In the genomic region with DNA sequence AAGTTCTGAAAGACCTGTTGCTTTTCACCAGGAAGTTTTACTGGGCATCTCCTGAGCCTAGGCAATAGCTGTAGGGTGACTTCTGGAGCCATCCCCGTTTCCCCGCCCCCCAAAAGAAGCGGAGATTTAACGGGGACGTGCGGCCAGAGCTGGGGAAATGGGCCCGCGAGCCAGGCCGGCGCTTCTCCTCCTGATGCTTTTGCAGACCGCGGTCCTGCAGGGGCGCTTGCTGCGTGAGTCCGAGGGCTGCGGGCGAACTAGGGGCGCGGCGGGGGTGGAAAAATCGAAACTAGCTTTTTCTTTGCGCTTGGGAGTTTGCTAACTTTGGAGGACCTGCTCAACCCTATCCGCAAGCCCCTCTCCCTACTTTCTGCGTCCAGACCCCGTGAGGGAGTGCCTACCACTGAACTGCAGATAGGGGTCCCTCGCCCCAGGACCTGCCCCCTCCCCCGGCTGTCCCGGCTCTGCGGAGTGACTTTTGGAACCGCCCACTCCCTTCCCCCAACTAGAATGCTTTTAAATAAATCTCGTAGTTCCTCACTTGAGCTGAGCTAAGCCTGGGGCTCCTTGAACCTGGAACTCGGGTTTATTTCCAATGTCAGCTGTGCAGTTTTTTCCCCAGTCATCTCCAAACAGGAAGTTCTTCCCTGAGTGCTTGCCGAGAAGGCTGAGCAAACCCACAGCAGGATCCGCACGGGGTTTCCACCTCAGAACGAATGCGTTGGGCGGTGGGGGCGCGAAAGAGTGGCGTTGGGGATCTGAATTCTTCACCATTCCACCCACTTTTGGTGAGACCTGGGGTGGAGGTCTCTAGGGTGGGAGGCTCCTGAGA, we compare ENCODE assay signal across 8 cellular contexts. TPM values are rescaled to one million over a fixed set of nuclear protein-coding genes. Genes with fewer than 3 reads are reported as not detected.
DNase-seq lines count a peak whose midpoint lies in the region; ATAC-seq and TF ChIP-seq lines count a peak whose summit lies in the region.

A gene with protein sequence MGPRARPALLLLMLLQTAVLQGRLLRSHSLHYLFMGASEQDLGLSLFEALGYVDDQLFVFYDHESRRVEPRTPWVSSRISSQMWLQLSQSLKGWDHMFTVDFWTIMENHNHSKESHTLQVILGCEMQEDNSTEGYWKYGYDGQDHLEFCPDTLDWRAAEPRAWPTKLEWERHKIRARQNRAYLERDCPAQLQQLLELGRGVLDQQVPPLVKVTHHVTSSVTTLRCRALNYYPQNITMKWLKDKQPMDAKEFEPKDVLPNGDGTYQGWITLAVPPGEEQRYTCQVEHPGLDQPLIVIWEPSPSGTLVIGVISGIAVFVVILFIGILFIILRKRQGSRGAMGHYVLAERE (plus strand): TSS at position 146 of the 832 bp plus-strand sequence. CDS start 12 bp downstream, at position 158.

- in situ Hi-C loops in IMR-90 (cut with MboI; ENCODE audit: low sequenced_read_pairs) (no loop called here), endometrial microvascular endothelial cells (cut with HindIII; ENCODE audit: inconsistent ontology term, low pct_unique_long_range_greater_than_20kb, low sequenced_read_pairs) (no loop called here)

- peak within 1 kb of the TSS; percentile 80 for H2BK120ac ChIP-seq in IMR-90 (ENCODE audit: low read depth, low read length)
- H2BK120ac ChIP-seq in mesenchymal stem cell (ENCODE audit: low read depth, low read length) = peak within 1 kb of the TSS; percentile 83

- H3K9me3 Mint-ChIP-seq in Caco-2 (ENCODE audit: unreplicated experiment) = no peaks in the 10 kb centered on the region
- no peaks in the 10 kb centered on the region for H3K9me3 Mint-ChIP-seq in activated CD8-positive, alpha-beta T cell treated with anti-CD3 and anti-CD28 coated beads for 36 hours

- POLR2A ChIA-PET in Caco-2 (lab: Charles Lee) (interaction anchor here (0.8 to 1.0 kb wide), 3 partner anchors 10 to 66 kb away, joined by 3 to 7 read pairs (median 3); a partner anchor contains a TSS), IMR-90 (lab: Charles Lee; ENCODE audit: unreplicated experiment) (interaction anchor here (0.8 kb wide), 1 partner anchor 36 kb away, joined by 3 read pairs; a partner anchor contains a TSS)
- POLR2A ChIA-PET in activated CD8-positive, alpha-beta T cell treated with anti-CD3 and anti-CD28 coated beads for 36 hours (lab: Charles Lee) = interaction anchor here (0.7 to 3.0 kb wide), 12 partner anchors 10 to 118 kb away, joined by 3 to 20 read pairs (median 6); a partner anchor contains a TSS

- intact Hi-C loops in Caco-2 (cut with micrococcal nuclease; ENCODE audit: unreplicated experiment) = loop anchor here (1.0 kb wide), 2 partner anchors 10 to 21 kb away; no protein-coding TSS in a partner anchor
- intact Hi-C loops in IMR-90 (cut with micrococcal nuclease) = no loop called here
- intact Hi-C loops in activated CD8-positive, alpha-beta T cell treated with anti-CD3 and anti-CD28 coated beads for 36 hours (cut with micrococcal nuclease) = no loop called here

- peak within 1 kb of the TSS; percentile 86 for H4K5ac ChIP-seq in IMR-90 (ENCODE audit: low read depth, low read length)

- CTCF ChIA-PET in Caco-2 (lab: Charles Lee) = interaction anchor here (1.1 kb wide), 1 partner anchor 22 kb away, joined by 3 read pairs; no protein-coding TSS in a partner anchor
- CTCF ChIA-PET in IMR-90 (lab: Yijun Ruan, JAX) = interaction anchor here (0.6 to 2.2 kb wide), 6 partner anchors 10 to 31 kb away, joined by 3 to 9 read pairs (median 3); a partner anchor contains a TSS
- CTCF ChIA-PET in activated CD8-positive, alpha-beta T cell treated with anti-CD3 and anti-CD28 coated beads for 36 hours (lab: Charles Lee) = interaction anchor here (1.2 to 24.5 kb wide), 6 partner anchors 9 to 70 kb away, joined by 3 to 841 read pairs (median 6); a partner anchor contains a TSS

- peaks cover 12% of the 10 kb centered on the region for H3K9me1 ChIP-seq in IMR-90 (ENCODE audit: insufficient read depth, low read length)

- H2AK9ac ChIP-seq in IMR-90 (replicated peaks; ENCODE audit: low read depth, low read length, poor library complexity) = peak within 1 kb of the TSS; percentile 97

- no peak within 1 kb of the TSS for H2AK5ac ChIP-seq in IMR-90 (ENCODE audit: low read depth, low read length)
- peak within 1 kb of the TSS; percentile 75 for H2AK5ac ChIP-seq in mesenchymal stem cell (ENCODE audit: low read length, severe bottlenecking)

- H2AFZ ChIP-seq in IMR-90 (replicated peaks; ENCODE audit: low read length, poor library complexity) (peak within 1 kb of the TSS; percentile 93), mesenchymal stem cell (ENCODE audit: low read depth, low read length) (peak within 1 kb of the TSS; percentile 90)

- 1% methylated on average over 14 of the region's 41 CpGs; no CpG with 5 or more reads in 1 of the 2 experiments for WGBS in IMR-90 (ENCODE audit: extremely low coverage in 2 of 2, insufficient read length in 1 of 2), 2 experiments
- WGBS in mesenchymal stem cell = 11% methylated on average over 38 of the region's 41 CpGs

- H2BK5ac ChIP-seq in IMR-90 (ENCODE audit: low read depth, low read length, poor library complexity, severe bottlenecking) = peak within 1 kb of the TSS; percentile 76
- H2BK5ac ChIP-seq in mesenchymal stem cell (ENCODE audit: low read depth, low read length, poor library complexity, severe bottlenecking) = peak within 1 kb of the TSS; percentile 79

- ATAC-seq in IMR-90 (ENCODE audit: low read depth) = peak; percentile 86
- ATAC-seq in activated CD8-positive, alpha-beta T cell treated with anti-CD3 and anti-CD28 coated beads for 36 hours = peak; percentile 22
- no peak for ATAC-seq in GM18873 (IDR thresholded peaks at IDR 0.05; ENCODE audit: low FRiP score, unreplicated experiment)

- H3K4me3 ChIP-seq in Caco-2 (ENCODE audit: low read depth, low read length) (peak within 1 kb of the TSS; percentile 72), IMR-90 (ENCODE audit: insufficient read depth, low read depth, low read length) (peak within 1 kb of the TSS; percentile 71), mesenchymal stem cell (ENCODE audit: insufficient read depth in 1 of 2, low read depth in 1 of 2, low read length in 2 of 2) (peak within 1 kb of the TSS; percentile 64 to 84)

- H3K14ac ChIP-seq in IMR-90 (replicated peaks; ENCODE audit: low read depth, low read length) (peak within 1 kb of the TSS; percentile 91), mesenchymal stem cell (ENCODE audit: low read length in 2 of 2) (peak within 1 kb of the TSS in 1 of 2 experiments; percentile 90)

- peak within 1 kb of the TSS; percentile 88 for H3K4me3 Mint-ChIP-seq in Caco-2 (ENCODE audit: unreplicated experiment)
- peak within 1 kb of the TSS; percentile 74 for H3K4me3 Mint-ChIP-seq in activated CD8-positive, alpha-beta T cell treated with anti-CD3 and anti-CD28 coated beads for 36 hours

- no peaks in the 10 kb centered on the region for H4K20me1 ChIP-seq in IMR-90 (ENCODE audit: insufficient read depth, low read length)

- H2BK15ac ChIP-seq in IMR-90 (ENCODE audit: low read depth, low read length) (peak within 1 kb of the TSS; percentile 54; the same call in 2 of the 3 replicates), mesenchymal stem cell (ENCODE audit: low read depth, poor library complexity, severe bottlenecking) (peak within 1 kb of the TSS; percentile 17)

- peaks cover 12% of the 10 kb centered on the region for H3K36me3 Mint-ChIP-seq in Caco-2 (ENCODE audit: insufficient read depth, unreplicated experiment)
- no peaks in the 10 kb centered on the region for H3K36me3 Mint-ChIP-seq in activated CD8-positive, alpha-beta T cell treated with anti-CD3 and anti-CD28 coated beads for 36 hours (ENCODE audit: low read depth)

- peak within 1 kb of the TSS; percentile 96 for H3K23ac ChIP-seq in IMR-90 (ENCODE audit: low read depth, low read length)
- no peak within 1 kb of the TSS for H3K23ac ChIP-seq in mesenchymal stem cell (ENCODE audit: low read length in 2 of 2)

- H3K9me3 ChIP-seq in Caco-2 = peaks cover under 1% of the 10 kb centered on the region; the same call in 1 of the 2 replicates
- no peaks in the 10 kb centered on the region for H3K9me3 ChIP-seq in IMR-90 (ENCODE audit: control insufficient read depth, insufficient read depth, low read length)
- no peaks in the 10 kb centered on the region for H3K9me3 ChIP-seq in mesenchymal stem cell (ENCODE audit: control insufficient read depth, low read length)

- peak within 1 kb of the TSS; percentile 82 to 97 for H4K8ac ChIP-seq in IMR-90 (ENCODE audit: low read depth in 2 of 2, low read length in 2 of 2)
- peak within 1 kb of the TSS; percentile 95 for H4K8ac ChIP-seq in mesenchymal stem cell (ENCODE audit: low read length)

- TSS peak; percentile 62 for BruUV-seq in Caco-2 (replicated peaks; lab: Mats Ljungman, UMichigan)
- no TSS peak for BruUV-seq in IMR-90 (replicated peaks; lab: Mats Ljungman, UMichigan)

- H3K18ac ChIP-seq in IMR-90 (ENCODE audit: low read depth, low read length) (peak within 1 kb of the TSS; percentile 73), mesenchymal stem cell (ENCODE audit: low read depth in 1 of 2, low read length in 2 of 2) (peak within 1 kb of the TSS; percentile 71 to 87)

- H3K9ac ChIP-seq in IMR-90 (ENCODE audit: low read depth, low read length) (peak within 1 kb of the TSS; percentile 81), mesenchymal stem cell (ENCODE audit: low read length) (peak within 1 kb of the TSS; percentile 87)

- no peaks in the 10 kb centered on the region for H3K36me3 ChIP-seq in Caco-2 (ENCODE audit: control insufficient read depth, insufficient read depth, low read length)
- H3K36me3 ChIP-seq in IMR-90 (ENCODE audit: control insufficient read depth, insufficient read depth, low read length) = no peaks in the 10 kb centered on the region
- H3K36me3 ChIP-seq in mesenchymal stem cell (ENCODE audit: control insufficient read depth in 1 of 2, insufficient read depth in 2 of 2, low read depth in 1 of 2, low read length in 2 of 2) = peaks cover 6 to 8% of the 10 kb centered on the region in 2 experiments

- H3K56ac ChIP-seq in IMR-90 (ENCODE audit: extremely low read depth, insufficient read depth, low read length) = peak within 1 kb of the TSS; percentile 85

- H3K27ac ChIP-seq in IMR-90 (ENCODE audit: insufficient read depth, low read length) (peak within 1 kb of the TSS; percentile 66), mesenchymal stem cell (ENCODE audit: low read length, poor library complexity, severe bottlenecking) (peak within 1 kb of the TSS; percentile 95)

- TF ChIP-seq CTCF in Caco-2 (IDR thresholded peaks at IDR 0.05; ENCODE audit: insufficient read depth in 1 of 2, low read depth in 1 of 2, low read length in 1 of 2, severe bottlenecking in 1 of 2, unreplicated experiment in 1 of 2) = peak in 1 of 2 experiments; percentile 30
- TF ChIP-seq CTCF in IMR-90 (conservative IDR thresholded peaks at IDR 0.05; ENCODE audit: low read depth, low read length) = no peak
- TF ChIP-seq CTCF in activated CD8-positive, alpha-beta T cell treated with anti-CD3 and anti-CD28 coated beads for 36 hours (IDR thresholded peaks at IDR 0.05) = no peak

- H3K79me1 ChIP-seq in IMR-90 (ENCODE audit: low read depth in 1 of 2, low read length in 2 of 2) = peaks cover 5 to 29% of the 10 kb centered on the region in 2 experiments
- peaks cover 18% of the 10 kb centered on the region for H3K79me1 ChIP-seq in mesenchymal stem cell (replicated peaks; ENCODE audit: low read length, poor library complexity, severe bottlenecking)

- DNase-seq in Caco-2 (peak; percentile 45 to 57), IMR-90 (peak; percentile 68), mesenchymal stem cell (peak; percentile 77), stromal cell of bone marrow (ENCODE audit: low read depth) (peak; percentile 40), activated gamma-delta T cell (lab: John Stamatoyannopoulos, UW) (no peak)
- peak; percentile 41 for DNase-seq in activated CD8-positive, alpha-beta T cell treated with anti-CD3 and anti-CD28 coated beads for 36 hours

- H3K27me3 ChIP-seq in Caco-2 (replicated peaks; ENCODE audit: control insufficient read depth, insufficient read depth, low read length) (no peaks in the 10 kb centered on the region), IMR-90 (ENCODE audit: control insufficient read depth, insufficient read depth, low read length) (no peaks in the 10 kb centered on the region), mesenchymal stem cell (ENCODE audit: control insufficient read depth in 1 of 2, insufficient read depth in 1 of 2, low read length in 2 of 2) (no peaks in the 10 kb centered on the region)

- dilution Hi-C loops in IMR-90 (cut with HindIII; ENCODE audit: low sequenced_read_pairs, unreplicated experiment) = no loop called here

- H2BK12ac ChIP-seq in mesenchymal stem cell (ENCODE audit: low read length in 2 of 2) = peak within 1 kb of the TSS; percentile 22 to 73

- peak within 1 kb of the TSS; percentile 57; the same call in 1 of the 2 replicates for H2BK20ac ChIP-seq in IMR-90 (ENCODE audit: low read depth, low read length)

- TF ChIP-seq RAD21 in IMR-90 (IDR thresholded peaks at IDR 0.05; ENCODE audit: low read length) = no peak

- no peaks in the 10 kb centered on the region for H3K4me1 ChIP-seq in Caco-2
- peaks cover 5% of the 10 kb centered on the region for H3K4me1 ChIP-seq in IMR-90 (ENCODE audit: control insufficient read depth, insufficient read depth, low read length)
- H3K4me1 ChIP-seq in mesenchymal stem cell (ENCODE audit: control insufficient read depth, insufficient read depth, low read depth, low read length) = peaks cover 2% of the 10 kb centered on the region

- peak within 1 kb of the TSS; percentile 90 for H3K4me2 ChIP-seq in IMR-90 (ENCODE audit: low read depth, low read length)
- peak within 1 kb of the TSS; percentile 60 for H3K4me2 ChIP-seq in mesenchymal stem cell (ENCODE audit: low read length, poor library complexity, severe bottlenecking)

- H3K4ac ChIP-seq in IMR-90 (ENCODE audit: low read depth, low read length) = peak within 1 kb of the TSS; percentile 95
- peak within 1 kb of the TSS; percentile 51 to 95 for H3K4ac ChIP-seq in mesenchymal stem cell (ENCODE audit: low read depth in 1 of 2, low read length in 2 of 2)

- no peak for TF ChIP-seq POLR2A in IMR-90 (IDR thresholded peaks at IDR 0.05; ENCODE audit: low read depth, low read length)

- H3K4me1 Mint-ChIP-seq in Caco-2 (ENCODE audit: low read depth, unreplicated experiment) = peaks cover 20% of the 10 kb centered on the region
- H3K4me1 Mint-ChIP-seq in activated CD8-positive, alpha-beta T cell treated with anti-CD3 and anti-CD28 coated beads for 36 hours (ENCODE audit: low read depth) = peaks cover 33% of the 10 kb centered on the region

- H4K91ac ChIP-seq in IMR-90 (ENCODE audit: insufficient read depth, low read depth, low read length) = peak within 1 kb of the TSS; percentile 90
- peak within 1 kb of the TSS; percentile 54 for H4K91ac ChIP-seq in mesenchymal stem cell (ENCODE audit: low read length)

- no peaks in the 10 kb centered on the region for H3K27me3 Mint-ChIP-seq in Caco-2 (ENCODE audit: insufficient read depth, unreplicated experiment)
- H3K27me3 Mint-ChIP-seq in activated CD8-positive, alpha-beta T cell treated with anti-CD3 and anti-CD28 coated beads for 36 hours = no peaks in the 10 kb centered on the region

- H3K27ac Mint-ChIP-seq in Caco-2 (ENCODE audit: unreplicated experiment) = peak within 1 kb of the TSS; percentile 45
- H3K27ac Mint-ChIP-seq in activated CD8-positive, alpha-beta T cell treated with anti-CD3 and anti-CD28 coated beads for 36 hours = peak within 1 kb of the TSS; percentile 69

RNA-seq across cellular contexts. Expression of the gene that starts here (rescaled TPM):
- 5.7 and 7.4 TPM in 2 replicates for total RNA-seq in Caco-2 (2022)
- 13.6 and 14.9 TPM in 2 replicates for total RNA-seq in IMR-90 (2012; rRNA removed)
- 11.7 and 15.7 TPM in 2 replicates for polyA plus RNA-seq in IMR-90 (2012; rRNA removed)
- polyA plus RNA-seq in IMR-90 (2012; cell fraction: cytosol; rRNA removed) = 9.0 and 14.0 TPM in 2 replicates
- polyA plus RNA-seq in IMR-90 (2012; cell fraction: nucleus; rRNA removed; ENCODE audit: low replicate concordance) = 8.4 and 16.6 TPM in 2 replicates
- total RNA-seq in activated CD8-positive, alpha-beta T cell treated with anti-CD3 and anti-CD28 coated beads for 36 hours = under 1 TPM; 0.25 to 0.56 TPM
- total RNA-seq in endometrial microvascular endothelial cells (ENCODE audit: inconsistent ontology term) = 16.6 TPM
- polyA plus RNA-seq in mesenchymal stem cell (2013, experiment 1 of 2) = 10.1 TPM
- polyA plus RNA-seq in mesenchymal stem cell (2013, experiment 2 of 2) = 9.2 TPM

Comparison
In these comparisons a context has a peak if more than half of its experiments do, and no peak if none do; other contexts are left out.
1. Peak in DNase-seq and ATAC-seq in activated CD8-positive, alpha-beta T cell treated with anti-CD3 and anti-CD28 coated beads for 36 hours; RNA of the gene not detected or under 1 TPM.